8 cellular contexts compared by ENCODE assay signal in the genomic region with DNA sequence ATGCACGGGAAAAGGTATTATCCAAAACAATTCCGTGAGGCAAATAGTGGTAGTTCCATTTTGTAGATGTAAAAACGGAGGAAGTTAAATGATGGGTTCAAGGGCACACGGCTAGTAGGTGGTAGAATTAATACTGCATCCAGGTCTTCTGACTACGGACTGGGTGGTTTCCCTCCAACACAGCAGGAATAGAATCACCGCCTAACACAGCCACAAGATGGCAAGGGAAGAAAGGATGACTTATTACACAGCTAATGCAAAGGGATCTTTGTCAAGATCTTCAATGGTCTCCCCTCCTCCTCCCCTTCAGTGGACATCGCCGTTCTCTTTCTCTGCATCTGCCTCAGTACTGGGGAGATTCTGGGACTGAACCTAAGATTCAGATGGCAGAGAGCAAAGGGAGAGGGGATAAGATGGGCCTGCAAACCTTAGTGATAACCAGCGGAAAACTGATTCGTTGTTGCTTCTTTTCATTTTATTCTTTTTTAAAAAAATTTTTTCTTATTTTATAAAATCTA. TPM values are rescaled to one million over a fixed set of nuclear protein-coding genes. Genes with fewer than 3 reads are reported as not detected.
A peak's percentile ranks its signal among the peaks of the same experiment; 100 is the strongest.
DNase-seq lines count a peak whose midpoint lies in the region; ATAC-seq, FAIRE-seq and TF ChIP-seq lines count a peak whose summit lies in the region.

No MANE protein-coding gene starts in this region.

- no peaks in the 10 kb centered on the region for H4K20me1 ChIP-seq in fibroblast of lung (ENCODE audit: control insufficient read depth, extremely low read depth, insufficient read depth, low read length)

- H3K9ac ChIP-seq in fibroblast of lung (ENCODE audit: insufficient read depth, low read length) = peak overlapping the region; percentile 87

- H2AFZ ChIP-seq in fibroblast of lung (ENCODE audit: low read length) = peak overlapping the region; percentile 22

- H3K36me3 Mint-ChIP-seq in activated T-cell treated with anti-CD3 and anti-CD28 coated beads, Interleukin-2, amount 50 U/mL, for 4 hours (ENCODE audit: insufficient read depth) = peaks cover 23% of the 10 kb centered on the region
- H3K36me3 Mint-ChIP-seq in natural killer cell = no peaks in the 10 kb centered on the region

- CTCF ChIA-PET in HEK293 (lab: Yijun Ruan, JAX) = interaction anchor here (0.7 to 1.8 kb wide), 5 partner anchors 14 to 555 kb away, joined by 3 to 6 read pairs (median 3); no protein-coding TSS in a partner anchor

- intact Hi-C loops in natural killer cell (cut with micrococcal nuclease) = loop anchor here (1.0 to 5.0 kb wide), 3 partner anchors 89 to 940 kb away; a partner anchor contains a TSS

- DNase-seq in activated T-cell treated with anti-CD3 and anti-CD28 coated beads, Interleukin-2, amount 50 U/mL, for 4 hours = no peak
- no peak for DNase-seq in activated T-cell treated with anti-CD3 and anti-CD28 coated beads, Interleukin-2, amount 50 U/mL, for 1 hour
- peak; percentile 29 for DNase-seq in NCI-H1092 (lab: John Stamatoyannopoulos, UW)
- DNase-seq in WERI-Rb-1 = peak; percentile 30
- peak; percentile 17 to 50 for DNase-seq in fibroblast of lung (ENCODE audit: low read depth in 2 of 2)
- no peak for DNase-seq in natural killer cell
- DNase-seq in GM19239 (ENCODE audit: insufficient read length, low spot score) = no peak

- peak overlapping the region; percentile 98 for H3K4me3 ChIP-seq in HEK293 (ENCODE audit: low read depth, low read length)
- peak overlapping the region; percentile 99 for H3K4me3 ChIP-seq in WERI-Rb-1 (ENCODE audit: low read depth, low read length)
- peak overlapping the region; percentile 82 to 99 (median 86) for H3K4me3 ChIP-seq in fibroblast of lung (replicated peaks in 1 of 4; ENCODE audit: control extremely low read depth in 1 of 4, insufficient read depth in 1 of 4, low read depth in 3 of 4, low read length in 4 of 4)

- H3K4me1 ChIP-seq in HEK293 (ENCODE audit: control insufficient read depth, insufficient read depth, low read length) = peaks cover 5% of the 10 kb centered on the region
- H3K4me1 ChIP-seq in fibroblast of lung (ENCODE audit: control insufficient read depth, extremely low read depth, insufficient read depth, low read length) = no peaks in the 10 kb centered on the region

- H3K9me3 ChIP-seq in HEK293 (ENCODE audit: control insufficient read depth, insufficient read depth, low read depth, low read length) (no peaks in the 10 kb centered on the region), WERI-Rb-1 (ENCODE audit: severe bottlenecking) (no peaks in the 10 kb centered on the region), fibroblast of lung (ENCODE audit: control insufficient read depth, insufficient read depth, low read depth, low read length) (no peaks in the 10 kb centered on the region)

- TF ChIP-seq CTCF in HEK293 (tag by site-specific recombination; IDR thresholded peaks at IDR 0.05) = 0 out of 2 replicates have a peak, but pooled peaks have one; percentile 15
- TF ChIP-seq CTCF in WERI-Rb-1 (IDR thresholded peaks at IDR 0.05; ENCODE audit: low read depth, low read length) = 0 out of 2 replicates have a peak, but pooled peaks have one; percentile 22
- TF ChIP-seq CTCF in fibroblast of lung (conservative IDR thresholded peaks at IDR 0.05 in 1 of 2, IDR thresholded peaks at IDR 0.05 in 1 of 2; ENCODE audit: low read depth in 1 of 2, low read length in 2 of 2) = no peak
- no peak for TF ChIP-seq CTCF in natural killer cell (IDR thresholded peaks at IDR 0.05)

- peaks cover 32% of the 10 kb centered on the region for H3K79me2 ChIP-seq in fibroblast of lung (ENCODE audit: control insufficient read depth, insufficient read depth, low read length)

- H3K4me1 Mint-ChIP-seq in activated T-cell treated with anti-CD3 and anti-CD28 coated beads, Interleukin-2, amount 50 U/mL, for 4 hours (ENCODE audit: low read depth) = peaks cover 37% of the 10 kb centered on the region
- peaks cover 40 to 43% of the 10 kb centered on the region in 2 donors for H3K4me1 Mint-ChIP-seq in natural killer cell

- H3K36me3 ChIP-seq in HEK293 (ENCODE audit: control insufficient read depth in 2 of 2, insufficient read depth in 1 of 2, low read length in 2 of 2) = peaks cover 18 to 30% of the 10 kb centered on the region in 2 experiments
- peaks cover 16% of the 10 kb centered on the region for H3K36me3 ChIP-seq in WERI-Rb-1
- H3K36me3 ChIP-seq in fibroblast of lung (ENCODE audit: control insufficient read depth, insufficient read depth, low read length) = no peaks in the 10 kb centered on the region

- no peaks in the 10 kb centered on the region for H3K9me3 Mint-ChIP-seq in activated T-cell treated with anti-CD3 and anti-CD28 coated beads, Interleukin-2, amount 50 U/mL, for 4 hours
- H3K9me3 Mint-ChIP-seq in natural killer cell = no peaks in the 10 kb centered on the region

- peak overlapping the region; percentile 95 to 97 for H3K27ac Mint-ChIP-seq in natural killer cell

- no peaks in the 10 kb centered on the region for H3K27me3 Mint-ChIP-seq in activated T-cell treated with anti-CD3 and anti-CD28 coated beads, Interleukin-2, amount 50 U/mL, for 4 hours (ENCODE audit: low read depth)
- H3K27me3 Mint-ChIP-seq in natural killer cell (ENCODE audit: low read depth in 2 of 2) = no peaks in the 10 kb centered on the region

- H3K4me2 ChIP-seq in fibroblast of lung (ENCODE audit: extremely low read depth, insufficient read depth, low read length) = peak overlapping the region; percentile 61

- H3K27me3 ChIP-seq in WERI-Rb-1 (ENCODE audit: insufficient read depth, low read depth, severe bottlenecking) = no peaks in the 10 kb centered on the region
- H3K27me3 ChIP-seq in fibroblast of lung (ENCODE audit: control insufficient read depth, insufficient read depth, low read length) = no peaks in the 10 kb centered on the region

- FAIRE-seq in GM19239 (lab: Jason Lieb, UNC) = no peak

- H3K27ac ChIP-seq in HEK293 (ENCODE audit: extremely low read depth, low read depth, low read length) (peak overlapping the region; percentile 72; the same call in 1 of the 2 replicates), WERI-Rb-1 (peak overlapping the region; percentile 83), fibroblast of lung (ENCODE audit: insufficient read depth, low read length) (peak overlapping the region; percentile 90)

- H3K4me3 Mint-ChIP-seq in activated T-cell treated with anti-CD3 and anti-CD28 coated beads, Interleukin-2, amount 50 U/mL, for 4 hours = peak overlapping the region; percentile 95
- peak overlapping the region; percentile 97 for H3K4me3 Mint-ChIP-seq in natural killer cell

- ATAC-seq in activated T-cell treated with anti-CD3 and anti-CD28 coated beads, Interleukin-2, amount 50 U/mL, for 4 hours = peak; percentile 49 to 54
- ATAC-seq in natural killer cell = peak; percentile 35 to 53 (median 47)

- POLR2A ChIA-PET in HEK293 (lab: Yijun Ruan, JAX) = no interaction called here

TF ChIP-seq in HEK293, 187 proteins besides CTCF, POLR2A, EP300 and RAD21 (continues in another document):
- TF ChIP-seq ZNF341 (tag by site-specific recombination; IDR thresholded peaks at IDR 0.05; ENCODE audit: low read depth) = no peak
- TF ChIP-seq ZNF426 (tag by site-specific recombination; IDR thresholded peaks at IDR 0.05) = no peak
- TF ChIP-seq ZBTB17 (tag by site-specific recombination; IDR thresholded peaks at IDR 0.05) = peak; percentile 32; the same call in 1 of the 2 replicates
- TF ChIP-seq ZNF792 (tag by site-specific recombination; IDR thresholded peaks at IDR 0.05) = no peak
- TF ChIP-seq ZNF335 (tag by site-specific recombination; conservative IDR thresholded peaks at IDR 0.05) = peak; percentile 3; the same call in 1 of the 2 replicates
- 0 out of 2 replicates have a peak, but pooled peaks have one; percentile 24 for TF ChIP-seq ZNF501 (tag by site-specific recombination; IDR thresholded peaks at IDR 0.05)
- TF ChIP-seq, protein P1, sequence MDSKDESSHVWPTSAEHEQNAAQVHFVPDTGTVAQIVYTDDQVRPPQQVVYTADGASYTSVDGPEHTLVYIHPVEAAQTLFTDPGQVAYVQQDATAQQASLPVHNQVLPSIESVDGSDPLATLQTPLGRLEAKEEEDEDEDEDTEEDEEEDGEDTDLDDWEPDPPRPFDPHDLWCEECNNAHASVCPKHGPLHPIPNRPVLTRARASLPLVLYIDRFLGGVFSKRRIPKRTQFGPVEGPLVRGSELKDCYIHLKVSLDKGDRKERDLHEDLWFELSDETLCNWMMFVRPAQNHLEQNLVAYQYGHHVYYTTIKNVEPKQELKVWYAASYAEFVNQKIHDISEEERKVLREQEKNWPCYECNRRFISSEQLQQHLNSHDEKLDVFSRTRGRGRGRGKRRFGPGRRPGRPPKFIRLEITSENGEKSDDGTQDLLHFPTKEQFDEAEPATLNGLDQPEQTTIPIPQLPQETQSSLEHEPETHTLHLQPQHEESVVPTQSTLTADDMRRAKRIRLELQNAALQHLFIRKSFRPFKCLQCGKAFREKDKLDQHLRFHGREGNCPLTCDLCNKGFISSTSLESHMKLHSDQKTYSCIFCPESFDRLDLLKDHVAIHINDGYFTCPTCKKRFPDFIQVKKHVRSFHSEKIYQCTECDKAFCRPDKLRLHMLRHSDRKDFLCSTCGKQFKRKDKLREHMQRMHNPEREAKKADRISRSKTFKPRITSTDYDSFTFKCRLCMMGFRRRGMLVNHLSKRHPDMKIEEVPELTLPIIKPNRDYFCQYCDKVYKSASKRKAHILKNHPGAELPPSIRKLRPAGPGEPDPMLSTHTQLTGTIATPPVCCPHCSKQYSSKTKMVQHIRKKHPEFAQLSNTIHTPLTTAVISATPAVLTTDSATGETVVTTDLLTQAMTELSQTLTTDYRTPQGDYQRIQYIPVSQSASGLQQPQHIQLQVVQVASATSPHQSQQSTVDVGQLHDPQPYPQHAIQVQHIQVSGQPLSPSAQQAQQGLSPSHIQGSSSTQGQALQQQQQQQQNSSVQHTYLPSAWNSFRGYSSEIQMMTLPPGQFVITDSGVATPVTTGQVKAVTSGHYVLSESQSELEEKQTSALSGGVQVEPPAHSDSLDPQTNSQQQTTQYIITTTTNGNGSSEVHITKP (tag by site-specific recombination; IDR thresholded peaks at IDR 0.05) = peak; percentile 73

RNA-seq across cellular contexts. Expression of a gene that starts 0.6 kb away (rescaled TPM):
- 10 to 100 TPM; 61.0 to 65.9 (median 61.5) TPM for total RNA-seq in activated T-cell treated with anti-CD3 and anti-CD28 coated beads, Interleukin-2, amount 50 U/mL, for 4 hours
- total RNA-seq in fibroblast of lung = 15.2 and 16.2 TPM in 2 replicates
- 20.8 and 30.6 TPM in 2 replicates for polyA plus RNA-seq in fibroblast of lung
- polyA plus RNA-seq in fibroblast of lung (2012) = 11.6 and 18.8 TPM in 2 replicates
- polyA minus RNA-seq in fibroblast of lung (ENCODE audit: low replicate concordance) = 3.9 and 4.6 TPM in 2 replicates
- total RNA-seq in natural killer cell = 10 to 100 TPM; 48.1 to 52.9 (median 50.9) TPM

Comparison
In these comparisons a context has a peak if more than half of its experiments do, and no peak if none do; other contexts are left out.
1. DNase-seq: peak in NCI-H1092 (single experiment), WERI-Rb-1 (single experiment) and fibroblast of lung (2 of 2); none in activated T-cell treated with anti-CD3 and anti-CD28 coated beads, Interleukin-2, amount 50 U/mL, for 4 hours (single experiment), activated T-cell treated with anti-CD3 and anti-CD28 coated beads, Interleukin-2, amount 50 U/mL, for 1 hour (single experiment), natural killer cell (single experiment) and GM19239 (single experiment).
2. CTCF ChIP-seq: peak in HEK293 (single experiment) and WERI-Rb-1 (single experiment); none in fibroblast of lung (0 of 2) and natural killer cell (single experiment).
3. Peak in every context shown above with its lines, with median percentiles within 50 percentile points of each other: H3K27ac ChIP-seq and H3K4me3 ChIP-seq.